Comparison of ENCODE assay signal across 8 cellular contexts in genomic region chr3:78659386-78659987, GRCh38.
DNase-seq lines count a peak whose midpoint lies in the region; TF ChIP-seq lines count a peak whose summit lies in the region.

No MANE protein-coding gene starts in this region.

- no peaks in the 10 kb centered on the region for H3K79me2 ChIP-seq in SK-N-SH (ENCODE audit: insufficient read depth)

- intact Hi-C loops in sigmoid colon (cut with DNase I), result loop anchor here (1.0 to 5.0 kb wide), 2 partner anchors 374 to 703 kb away; no protein-coding TSS in a partner anchor

- no peak overlapping the region for H3K9ac ChIP-seq in SK-N-SH

- peak; percentile 84 for TF ChIP-seq RAD21 in SK-N-SH (IDR thresholded peaks at IDR 0.05; ENCODE audit: low read length)

- H3K4me2 ChIP-seq in SK-N-SH, result no peak overlapping the region

- WGBS in SK-N-SH (ENCODE audit: low lambda C conversion rate), result 51% methylated on average over 6 of the region's 6 CpGs
- 41 to 55% methylated on average over 6 of the region's 6 CpGs for WGBS in sigmoid colon, 2 donors

- no peaks in the 10 kb centered on the region for H3K27me3 ChIP-seq in SK-N-SH (ENCODE audit: insufficient read depth)
- no peaks in the 10 kb centered on the region for H3K27me3 ChIP-seq in sigmoid colon

- H3F3A ChIP-seq in SK-N-SH (replicated peaks; ENCODE audit: insufficient read depth), result peaks cover 7% of the 10 kb centered on the region

- POLR2A ChIA-PET in SK-N-SH (lab: Yijun Ruan, JAX), result no interaction called here

- H3K4me1 ChIP-seq in SK-N-SH (ENCODE audit: control insufficient read depth in 1 of 2, insufficient read depth in 2 of 2, low read depth in 1 of 2, low read length in 1 of 2), result no peaks in the 10 kb centered on the region
- no peaks in the 10 kb centered on the region for H3K4me1 ChIP-seq in sigmoid colon

- H4K20me1 ChIP-seq in SK-N-SH (ENCODE audit: insufficient read depth), result no peaks in the 10 kb centered on the region

- TF ChIP-seq CTCF in SK-N-SH (IDR thresholded peaks at IDR 0.05) (peak; percentile 76), sigmoid colon (IDR thresholded peaks at IDR 0.05) (peak; percentile 31 to 66 (median 56))

- DNase-seq in NCI-H1436 (lab: John Stamatoyannopoulos, UW) (peak; percentile 27), NCI-H1436 treated with DMSO at 0.1 percent for 48 hours (lab: John Stamatoyannopoulos, UW) (no peak), H4 (ENCODE audit: low spot score) (peak; percentile 4), SK-N-SH (peak; percentile 21), fibroblast of the conjunctiva (ENCODE audit: low read depth) (peak; percentile 38), sigmoid colon (no peak), NCI-H187 treated with DMSO at 0.1 percent for 48 hours (lab: John Stamatoyannopoulos, UW) (no peak)
- no peak for DNase-seq in effector CD4-positive, alpha-beta T cell

- TF ChIP-seq POLR2A in sigmoid colon (IDR thresholded peaks at IDR 0.05), result no peak

- no peak overlapping the region for H2AFZ ChIP-seq in SK-N-SH (ENCODE audit: low read depth)

- H3K4me3 ChIP-seq in SK-N-SH (ENCODE audit: low read depth in 2 of 2, low read length in 1 of 2), result no peak overlapping the region
- H3K4me3 ChIP-seq in sigmoid colon, result no peak overlapping the region

- TF ChIP-seq EP300 in SK-N-SH (IDR thresholded peaks at IDR 0.05; ENCODE audit: borderline replicate concordance in 1 of 2, low read depth in 1 of 2, low read length in 1 of 2) (no peak), sigmoid colon (IDR thresholded peaks at IDR 0.05) (no peak)

- H3K9me2 ChIP-seq in SK-N-SH, result no peaks in the 10 kb centered on the region

- H3K9me3 ChIP-seq in SK-N-SH, result no peaks in the 10 kb centered on the region
- no peaks in the 10 kb centered on the region for H3K9me3 ChIP-seq in sigmoid colon

- H3K36me3 ChIP-seq in SK-N-SH (replicated peaks in 1 of 2; ENCODE audit: control insufficient read depth in 1 of 2, insufficient read depth in 2 of 2, low read length in 1 of 2) (peaks cover 10 to 18% of the 10 kb centered on the region in 2 experiments), sigmoid colon (peaks cover 0 to 9% (median 4%) of the 10 kb centered on the region in 4 donors)

- CTCF ChIA-PET in SK-N-SH (lab: Yijun Ruan, JAX), result interaction anchor here (1.0 to 5.3 kb wide), 7 partner anchors 13 to 373 kb away, joined by 3 to 54 read pairs (median 12); no protein-coding TSS in a partner anchor

- H3K27ac ChIP-seq in SK-N-SH (ENCODE audit: low read depth in 2 of 2, low read length in 1 of 2) (no peak overlapping the region), sigmoid colon (no peak overlapping the region)

TF ChIP-seq in SK-N-SH, 30 proteins besides CTCF, POLR2A, EP300 and RAD21:
- TF ChIP-seq USF1 (IDR thresholded peaks at IDR 0.05; ENCODE audit: borderline replicate concordance, low read depth) (no peak), TEAD4 (IDR thresholded peaks at IDR 0.05; ENCODE audit: borderline replicate concordance, insufficient read depth) (no peak), SMC3 (IDR thresholded peaks at IDR 0.05; ENCODE audit: low read depth, low read length) (peak; percentile 72)

Comparison
In these comparisons a context has a peak if more than half of its experiments do, and no peak if none do; other contexts are left out.
1. DNase-seq: peak in NCI-H1436 (single experiment), H4 (single experiment), SK-N-SH (single experiment) and fibroblast of the conjunctiva (single experiment); none in NCI-H1436 treated with DMSO at 0.1 percent for 48 hours (single experiment), sigmoid colon (single experiment), NCI-H187 treated with DMSO at 0.1 percent for 48 hours (single experiment) and effector CD4-positive, alpha-beta T cell (single experiment).